9 cellular contexts compared by ENCODE assay signal in genomic region chr3:169812844-169813677, GRCh38. TPM values are rescaled to one million over a fixed set of nuclear protein-coding genes. Genes with fewer than 3 reads are reported as not detected.
A peak's percentile ranks its signal among the peaks of the same experiment; 100 is the strongest.
DNase-seq lines count a peak whose midpoint lies in the region; ATAC-seq and TF ChIP-seq lines count a peak whose summit lies in the region.
"Had no signal": no experiment of that assay in that cellular context is flagged by ENCODE, and none has a peak within 500 bp of the region (broad histone marks: within the 10 kb centered on the region; RNA-seq: fewer than 3 reads in every experiment).

Gene LRRC34 (minus strand): TSS chr3:169812904. CDS start chr3:169812548, 356 bp downstream.
Gene LRRIQ4 (plus strand): TSS chr3:169812870. CDS start chr3:169821922, 9,052 bp downstream.

- TF ChIP-seq CTCF in RWPE2 (IDR thresholded peaks at IDR 0.05; ENCODE audit: poor library complexity, severe bottlenecking) (no peak), parathyroid adenoma (IDR thresholded peaks at IDR 0.05) (no peak), transverse colon (IDR thresholded peaks at IDR 0.05) (no peak)

- CTCF ChIA-PET in activated naive CD4-positive, alpha-beta T cell treated with anti-CD3 and anti-CD28 coated beads, Interleukin-2, amount 10 ng/mL, durations not matched to agents 7 days and 5 days (lab: Charles Lee): interaction anchor here (0.8 to 1.6 kb wide), 5 partner anchors 24 to 543 kb away, joined by 3 to 6 read pairs (median 3); no protein-coding TSS in a partner anchor

- H3K4me1 ChIP-seq in RWPE2 (ENCODE audit: insufficient read depth, poor library complexity, severe bottlenecking) (no peaks in the 10 kb centered on the region), parathyroid adenoma (no peaks in the 10 kb centered on the region), transverse colon (peaks cover 0 to 30% (median 14%) of the 10 kb centered on the region in 4 donors)

- H3K4me1 Mint-ChIP-seq in IgD-negative memory B cell: peaks cover 19 to 21% (median 20%) of the 10 kb centered on the region in 3 donors
- peaks cover 53% of the 10 kb centered on the region for H3K4me1 Mint-ChIP-seq in activated naive CD4-positive, alpha-beta T cell treated with anti-CD3 and anti-CD28 coated beads, Interleukin-2, amount 10 ng/mL, durations not matched to agents 7 days and 5 days

- no peak for TF ChIP-seq POLR2A in transverse colon (IDR thresholded peaks at IDR 0.05)

- H3K27ac ChIP-seq in RWPE2 (ENCODE audit: poor library complexity, severe bottlenecking): no peak within 1 kb of the TSS
- H3K27ac ChIP-seq in parathyroid adenoma: peak within 1 kb of the TSS; percentile 77
- H3K27ac ChIP-seq in transverse colon: peak within 1 kb of the TSS; percentile 67 to 77 (median 74)

- H3K9ac ChIP-seq in parathyroid adenoma: peak within 1 kb of the TSS; percentile 67

- H3K27me3 ChIP-seq in RWPE2 (ENCODE audit: insufficient read depth, poor library complexity, severe bottlenecking) (no peaks in the 10 kb centered on the region), parathyroid adenoma (ENCODE audit: control insufficient read depth, insufficient read depth, low read length) (no peaks in the 10 kb centered on the region), transverse colon (no peaks in the 10 kb centered on the region)

- no peak for TF ChIP-seq EP300 in transverse colon (IDR thresholded peaks at IDR 0.05; ENCODE audit: low read depth)

- peak within 1 kb of the TSS; percentile 72 for H3K4me2 ChIP-seq in parathyroid adenoma (ENCODE audit: low read length)

- H3K4me3 ChIP-seq in RWPE2 (ENCODE audit: severe bottlenecking): peak within 1 kb of the TSS; percentile 30
- H3K4me3 ChIP-seq in parathyroid adenoma (ENCODE audit: low read depth, low read length): peak within 1 kb of the TSS; percentile 41
- peak within 1 kb of the TSS; percentile 30 to 64 (median 51) for H3K4me3 ChIP-seq in transverse colon

- H3K4me3 Mint-ChIP-seq in IgD-negative memory B cell: peak within 1 kb of the TSS; percentile 85 to 94 (median 90)
- peak within 1 kb of the TSS; percentile 84 for H3K4me3 Mint-ChIP-seq in activated naive CD4-positive, alpha-beta T cell treated with anti-CD3 and anti-CD28 coated beads, Interleukin-2, amount 10 ng/mL, durations not matched to agents 7 days and 5 days

- H3K36me3 ChIP-seq in RWPE2 (ENCODE audit: low read depth): no peaks in the 10 kb centered on the region
- H3K36me3 ChIP-seq in parathyroid adenoma (ENCODE audit: control insufficient read depth, insufficient read depth, low read length): no peaks in the 10 kb centered on the region
- H3K36me3 ChIP-seq in transverse colon: no peaks in the 10 kb centered on the region

- no peaks in the 10 kb centered on the region for H3K36me3 Mint-ChIP-seq in IgD-negative memory B cell
- H3K36me3 Mint-ChIP-seq in activated naive CD4-positive, alpha-beta T cell treated with anti-CD3 and anti-CD28 coated beads, Interleukin-2, amount 10 ng/mL, durations not matched to agents 7 days and 5 days: peaks cover 14% of the 10 kb centered on the region

- ATAC-seq in GM21423 (IDR thresholded peaks at IDR 0.05; ENCODE audit: unreplicated experiment) (peak; percentile 54), RWPE2 (ENCODE audit: low read depth) (peak; percentile 11; the same call in 1 of the 3 replicates), Right ventricle myocardium superior (ENCODE audit: poor library complexity) (peak; percentile 78)

- H3K9me3 ChIP-seq in RWPE2 (ENCODE audit: severe bottlenecking): peaks cover 3% of the 10 kb centered on the region
- no peaks in the 10 kb centered on the region for H3K9me3 ChIP-seq in parathyroid adenoma (ENCODE audit: control insufficient read depth, low read length)
- H3K9me3 ChIP-seq in transverse colon: peaks cover 0 to 9% of the 10 kb centered on the region in 2 donors

- peak within 1 kb of the TSS; percentile 98 for H2AFZ ChIP-seq in parathyroid adenoma

- intact Hi-C loops in Right ventricle myocardium superior (cut with DNase I) (no loop called here), transverse colon (cut with DNase I; ENCODE audit: low total_unique reads) (no loop called here)

- peak; percentile 55 for DNase-seq in COLO829 (ENCODE audit: low spot score)
- DNase-seq in RWPE2 (ENCODE audit: low spot score): no peak
- DNase-seq in activated naive CD4-positive, alpha-beta T cell treated with anti-CD3 and anti-CD28 coated beads, Interleukin-2, amount 10 ng/mL, durations not matched to agents 7 days and 5 days: peak; percentile 81
- DNase-seq in Right ventricle myocardium superior: peak; percentile 89
- peak; percentile 82 for DNase-seq in transverse colon

- H3K9me3 Mint-ChIP-seq in IgD-negative memory B cell: peaks cover 0 to 10% (median 0%) of the 10 kb centered on the region in 3 donors
- peaks cover 12% of the 10 kb centered on the region for H3K9me3 Mint-ChIP-seq in activated naive CD4-positive, alpha-beta T cell treated with anti-CD3 and anti-CD28 coated beads, Interleukin-2, amount 10 ng/mL, durations not matched to agents 7 days and 5 days

- in situ Hi-C loops in transverse colon (cut with MboI; ENCODE audit: low pct_ligation_motif_present in 1 of 4, low pct_unique_long_range_greater_than_20kb in 1 of 4, low sequenced_read_pairs in 3 of 4): no loop called here

- no peaks in the 10 kb centered on the region for H3K27me3 Mint-ChIP-seq in IgD-negative memory B cell
- H3K27me3 Mint-ChIP-seq in activated naive CD4-positive, alpha-beta T cell treated with anti-CD3 and anti-CD28 coated beads, Interleukin-2, amount 10 ng/mL, durations not matched to agents 7 days and 5 days: peaks cover 36% of the 10 kb centered on the region

- no peaks in the 10 kb centered on the region for H3K79me2 ChIP-seq in parathyroid adenoma

- 28 to 30% methylated on average over 10 to 20 of the region's 20 CpGs for WGBS in transverse colon (ENCODE audit: low coverage in 1 of 2), 2 donors

- H3K27ac Mint-ChIP-seq in IgD-negative memory B cell: peak within 1 kb of the TSS; percentile 12 to 90 (median 76)
- peak within 1 kb of the TSS; percentile 87 for H3K27ac Mint-ChIP-seq in activated naive CD4-positive, alpha-beta T cell treated with anti-CD3 and anti-CD28 coated beads, Interleukin-2, amount 10 ng/mL, durations not matched to agents 7 days and 5 days

RNA-seq across cellular contexts. Expression of gene LRRC34, which starts in this region (rescaled TPM):
- polyA plus RNA-seq in IgD-negative memory B cell: 0.60 TPM
- total RNA-seq in Right ventricle myocardium superior (2.0 TPM), transverse colon (1 to 10 TPM in 2 of 4 donors, not detected in 2; 1.3 to 1.9 TPM)

RNA-seq across cellular contexts. Expression of gene LRRIQ4, which starts in this region (rescaled TPM):
- not detected for polyA plus RNA-seq in IgD-negative memory B cell
- total RNA-seq in Right ventricle myocardium superior (not detected), transverse colon (not detected)
- polyA plus RNA-seq: adipose tissue had no signal

Comparison
In these comparisons a context has a peak if more than half of its experiments do, and no peak if none do; other contexts are left out.
1. ATAC-seq: peak in every context shown above with its lines; median percentile 78 in Right ventricle myocardium superior; 54 in GM21423; 11 in RWPE2.